In genomic region chr2:10331033-10331701, GRCh38 we compare ENCODE assay signal across 8 cellular contexts. TPM values are rescaled to one million over a fixed set of nuclear protein-coding genes. Genes with fewer than 3 reads are reported as not detected.
DNase-seq lines count a peak whose midpoint lies in the region; ATAC-seq lines count a peak whose summit lies in the region.

No MANE protein-coding gene starts in this region.

- DNase-seq in ELF-1 (ENCODE audit: low read depth, low spot score) = peak; percentile 48
- peak; percentile 34 for DNase-seq in NCI-H446 treated with DMSO at 0.1 percent for 48 hours (lab: John Stamatoyannopoulos, UW)
- DNase-seq in activated T-cell treated with anti-CD3 and anti-CD28 coated beads for 24 hours (ENCODE audit: low read depth) = peak; percentile 58
- DNase-seq in Right ventricle myocardium superior = peak; percentile 82
- DNase-seq in stimulated activated CD4-positive, alpha-beta T cell treated with anti-CD3 and anti-CD28 coated beads, Interleukin-15, amount 100 ng/mL, for 24 hours = peak; percentile 90
- no peak for DNase-seq in middle frontal gyrus (ENCODE audit: extremely low spot score, low spot score)
- no peak for DNase-seq in T1000 (lab: John Stamatoyannopoulos, UW)

- peak; percentile 60 for ATAC-seq in GM21786 (IDR thresholded peaks at IDR 0.05; ENCODE audit: unreplicated experiment)
- ATAC-seq in Right ventricle myocardium superior (ENCODE audit: poor library complexity) = peak; percentile 51

- intact Hi-C loops in Right ventricle myocardium superior (cut with DNase I) = no loop called here

RNA-seq across cellular contexts. Expression of gene HPCAL1, which starts 28.5 kb away (rescaled TPM):
- 34.3 TPM for total RNA-seq in Right ventricle myocardium superior

Comparison
In these comparisons a context has a peak if more than half of its experiments do, and no peak if none do; other contexts are left out.
1. DNase-seq: peak in ELF-1 (single experiment), NCI-H446 treated with DMSO at 0.1 percent for 48 hours (single experiment), activated T-cell treated with anti-CD3 and anti-CD28 coated beads for 24 hours (single experiment), Right ventricle myocardium superior (single experiment) and stimulated activated CD4-positive, alpha-beta T cell treated with anti-CD3 and anti-CD28 coated beads, Interleukin-15, amount 100 ng/mL, for 24 hours (single experiment); none in middle frontal gyrus (single experiment) and T1000 (single experiment).